Comparison of ENCODE assay signal across 8 cellular contexts in genomic region chr11:73178092-73178539, GRCh38. TPM values are rescaled to one million over a fixed set of nuclear protein-coding genes. Genes with fewer than 3 reads are reported as not detected.
A peak's percentile ranks its signal among the peaks of the same experiment; 100 is the strongest.
DNase-seq lines count a peak whose midpoint lies in the region; ATAC-seq, FAIRE-seq and TF ChIP-seq lines count a peak whose summit lies in the region.

No MANE protein-coding gene starts in this region.

- peak; percentile 60 to 76 for DNase-seq in AML-193 (lab: John Stamatoyannopoulos, UW)
- DNase-seq in HT1080 (ENCODE audit: low read depth), result peak; percentile 86
- DNase-seq in RCC 7860 (ENCODE audit: low spot score), result peak; percentile 24
- DNase-seq in activated T-helper 1 cell treated with Interleukin-2 at 50 U/mL for 16 hours (ENCODE audit: low read depth), result peak; percentile 60
- DNase-seq in fibroblast of the aortic adventitia (ENCODE audit: low read depth), result peak; percentile 93
- peak; percentile 28 for DNase-seq in non-pigmented ciliary epithelial cell (ENCODE audit: low read depth)

- TF ChIP-seq CTCF in fibroblast of the aortic adventitia (IDR thresholded peaks at IDR 0.05; ENCODE audit: insufficient read depth, low read length), result peak; percentile 70

- H3K9me3 ChIP-seq in stomach smooth muscle (ENCODE audit: control insufficient read depth in 2 of 2, low read length in 2 of 2), result no peaks in the 10 kb centered on the region

- H3K27ac ChIP-seq in stomach smooth muscle (ENCODE audit: low read length), result peak overlapping the region; percentile 53

- peak; percentile 73 for ATAC-seq in GM19035 (IDR thresholded peaks at IDR 0.05; ENCODE audit: unreplicated experiment)

- no peaks in the 10 kb centered on the region for H3K27me3 ChIP-seq in stomach smooth muscle (ENCODE audit: control insufficient read depth in 1 of 2, insufficient read depth in 2 of 2, low read length in 2 of 2)

- peaks cover 20% of the 10 kb centered on the region for H3K4me1 ChIP-seq in stomach smooth muscle (ENCODE audit: control insufficient read depth, insufficient read depth, low read length)

- no peaks in the 10 kb centered on the region for H3K36me3 ChIP-seq in stomach smooth muscle (ENCODE audit: control insufficient read depth in 2 of 2, insufficient read depth in 2 of 2, low read length in 2 of 2)

- H3K9ac ChIP-seq in stomach smooth muscle (ENCODE audit: low read length in 2 of 2), result peak overlapping the region; percentile 22 to 29

- H3K4me3 ChIP-seq in fibroblast of the aortic adventitia (ENCODE audit: low read depth, low read length) (no peak overlapping the region), stomach smooth muscle (ENCODE audit: low read length in 2 of 2) (peak overlapping the region in 1 of 2 donors; percentile 29)

- no peak for FAIRE-seq in RCC 7860 (lab: Jason Lieb, UNC)

RNA-seq across cellular contexts. Expression of gene FCHSD2, which starts 36.0 kb away (rescaled TPM):
- total RNA-seq in HT1080 (2014; rRNA removed; shearing (Covaris generic)), result 4.4 and 5.6 TPM in 2 replicates
- polyA plus RNA-seq in HT1080 (2015; cell fraction: cytosol; rRNA removed), result 19.3 and 23.9 TPM in 2 replicates
- 19.2 and 21.3 TPM in 2 replicates for polyA plus RNA-seq in HT1080 (2015; cell fraction: nucleus; rRNA removed)
- 11.3 and 14.9 TPM in 2 replicates for total RNA-seq in fibroblast of the aortic adventitia (ENCODE audit: low replicate concordance)

RNA-seq across cellular contexts. Expression of gene P2RY2, which starts 40.0 kb away (rescaled TPM):
- total RNA-seq in HT1080 (2014; rRNA removed; shearing (Covaris generic)), result 0.05 TPM in 1 of 2 replicates, not detected in the other
- polyA plus RNA-seq in HT1080 (2015; cell fraction: cytosol; rRNA removed), result not detected in 2 replicates
- 0.07 TPM in 2 replicates for polyA plus RNA-seq in HT1080 (2015; cell fraction: nucleus; rRNA removed)
- 0.18 TPM in 1 of 2 replicates, not detected in the other for total RNA-seq in fibroblast of the aortic adventitia (ENCODE audit: low replicate concordance)

Comparison
In these comparisons a context has a peak if more than half of its experiments do, and no peak if none do; other contexts are left out.
1. DNase-seq: peak in every context shown above with its lines; median percentile 93 in fibroblast of the aortic adventitia; 86 in HT1080; 68 in AML-193; 60 in activated T-helper 1 cell treated with Interleukin-2 at 50 U/mL for 16 hours; 28 in non-pigmented ciliary epithelial cell; 24 in RCC 7860.